ENCODE assay signal across 8 cellular contexts in the genomic region with DNA sequence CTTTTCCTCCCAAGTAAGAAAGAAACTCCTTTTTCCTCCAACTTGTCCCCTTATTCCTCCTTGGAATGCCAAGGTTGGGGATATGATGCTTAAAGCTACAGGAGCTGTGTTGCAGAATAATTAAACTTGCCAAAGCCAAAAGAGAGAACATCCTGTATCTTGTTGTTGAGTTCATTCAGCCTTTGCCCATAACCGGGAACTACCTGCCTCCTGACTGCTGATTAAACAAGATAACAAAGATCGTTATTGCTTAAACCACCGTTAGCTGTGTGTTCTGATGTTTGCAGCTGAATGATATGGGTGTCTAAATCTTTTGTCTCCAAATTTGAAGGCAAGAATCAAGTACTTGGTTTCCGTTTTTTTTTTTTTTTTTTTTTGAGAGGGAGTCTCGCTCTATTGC.
"Had no signal": no experiment of that assay in that cellular context is flagged by ENCODE, and none has a peak within 500 bp of the region (broad histone marks: within the 10 kb centered on the region; RNA-seq: fewer than 3 reads in every experiment).

No MANE protein-coding gene starts in this region.

- H3K27ac Mint-ChIP-seq: GM23338, H9 had no signal

- ATAC-seq: GM23338 had no signal

- DNase-seq: H9, HCEC 1CT, IMR-90, KBM-7 had no signal

- H3K4me3 ChIP-seq: GM23338 had no signal

- H3K4me2 ChIP-seq: GM23338 had no signal

- FAIRE-seq: H1, H54 had no signal

- H3K4me3 Mint-ChIP-seq: GM23338, H9 had no signal

- H3K27ac ChIP-seq: HL-60 had no signal

- H3K4me1 Mint-ChIP-seq: GM23338, H9 had no signal

- H3K9me3 Mint-ChIP-seq: GM23338, H9 had no signal

- H2AFZ ChIP-seq: GM23338 had no signal
